ENCODE assay signal across 8 cellular contexts in the genomic region with DNA sequence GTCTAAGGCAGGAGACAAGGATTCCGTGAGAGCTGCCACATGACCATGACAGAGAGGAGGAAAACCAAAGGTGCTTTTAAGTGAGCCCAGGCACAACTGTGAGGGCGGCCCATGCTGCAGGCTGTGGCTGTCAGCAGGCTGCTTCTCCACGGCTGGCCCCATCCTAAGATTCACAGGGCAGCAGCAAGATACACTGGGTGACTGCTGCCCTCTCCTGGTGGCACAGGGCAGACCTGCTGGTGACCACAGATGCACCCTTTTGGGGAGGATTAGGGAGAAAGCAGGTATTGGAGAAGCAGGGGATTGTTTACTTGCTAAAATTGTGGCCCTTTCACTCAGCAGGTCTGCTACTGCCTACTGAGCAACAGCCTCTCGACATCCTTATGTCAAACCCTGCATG.
DNase-seq lines count a peak whose midpoint lies in the region; ATAC-seq and TF ChIP-seq lines count a peak whose summit lies in the region.
"Not testable (repeated sequence)": the region's sequence is repeated elsewhere in the genome, so short reads cannot be mapped to it uniquely, and the experiment has no call there.

No MANE protein-coding gene starts in this region.

- not testable (repeated sequence) for H3K4me2 ChIP-seq in OCI-LY3 (ENCODE audit: low read length)

- POLR2A ChIA-PET in activated CD8-positive, alpha-beta T cell treated with anti-CD3 and anti-CD28 coated beads for 36 hours (lab: Charles Lee), result not testable (repeated sequence)

- not testable (repeated sequence) for H3K9ac ChIP-seq in OCI-LY3 (ENCODE audit: low read length)

- DNase-seq in AG10803 (ENCODE audit: low read depth); natural killer cell: not testable (repeated sequence)
- peak; percentile 39 for DNase-seq in activated CD8-positive, alpha-beta T cell treated with anti-CD3 and anti-CD28 coated beads for 36 hours
- DNase-seq in brain microvascular endothelial cell, result peak; percentile 13
- peak in 1 of 2 donors; percentile 10 for DNase-seq in foreskin fibroblast
- peak; percentile 15 for DNase-seq in stimulated activated naive B cell treated with anti-CD40 and anti-IgM and Interleukin-4, amounts not matched to agents 10 μg/mL and 1 μg/mL and 100 μg/mL, for 72 hours

- not testable (repeated sequence) for H3K36me3 Mint-ChIP-seq in activated CD8-positive, alpha-beta T cell treated with anti-CD3 and anti-CD28 coated beads for 36 hours (ENCODE audit: low read depth); natural killer cell; stimulated activated naive B cell treated with anti-CD40 and anti-IgM and Interleukin-4, amounts not matched to agents 10 μg/mL and 1 μg/mL and 100 μg/mL, for 72 hours

- not testable (repeated sequence) for H3K9me3 ChIP-seq in OCI-LY3 (ENCODE audit: insufficient read depth, low read length)

- H3K4me1 ChIP-seq in OCI-LY3 (ENCODE audit: low read length), result peaks cover 14% of the 10 kb centered on the region

- not testable (repeated sequence) for H3K9me3 Mint-ChIP-seq in activated CD8-positive, alpha-beta T cell treated with anti-CD3 and anti-CD28 coated beads for 36 hours; natural killer cell; stimulated activated naive B cell treated with anti-CD40 and anti-IgM and Interleukin-4, amounts not matched to agents 10 μg/mL and 1 μg/mL and 100 μg/mL, for 72 hours

- H3K79me2 ChIP-seq in OCI-LY3 (ENCODE audit: low read length), result not testable (repeated sequence)

- TF ChIP-seq CTCF in AG10803 (conservative IDR thresholded peaks at IDR 0.05; ENCODE audit: low read length) (peak; percentile 34), GM12874 (IDR thresholded peaks at IDR 0.05; ENCODE audit: insufficient read depth, low read depth, low read length) (peak; percentile 37; the same call in 1 of the 2 replicates), OCI-LY3 (IDR thresholded peaks at IDR 0.05; ENCODE audit: low read depth, low read length) (peak; percentile 41), brain microvascular endothelial cell (IDR thresholded peaks at IDR 0.05; ENCODE audit: low read depth, low read length, missing control alignments) (peak; percentile 50), foreskin fibroblast (IDR thresholded peaks at IDR 0.05; ENCODE audit: low read depth, low read length) (peak; percentile 25), natural killer cell (IDR thresholded peaks at IDR 0.05) (peak; percentile 27)
- TF ChIP-seq CTCF in activated CD8-positive, alpha-beta T cell treated with anti-CD3 and anti-CD28 coated beads for 36 hours (IDR thresholded peaks at IDR 0.05), result peak; percentile 45

- not testable (repeated sequence) for H3K4me3 Mint-ChIP-seq in activated CD8-positive, alpha-beta T cell treated with anti-CD3 and anti-CD28 coated beads for 36 hours; natural killer cell; stimulated activated naive B cell treated with anti-CD40 and anti-IgM and Interleukin-4, amounts not matched to agents 10 μg/mL and 1 μg/mL and 100 μg/mL, for 72 hours

- not testable (repeated sequence) for H3K27me3 ChIP-seq in OCI-LY3 (ENCODE audit: low read depth, low read length); brain microvascular endothelial cell (replicated peaks)

- not testable (repeated sequence) for H4K20me1 ChIP-seq in OCI-LY3 (ENCODE audit: insufficient read depth, low read length)

- H3K27ac ChIP-seq in OCI-LY3 (ENCODE audit: low read length); brain microvascular endothelial cell: not testable (repeated sequence)

- intact Hi-C loops in activated CD8-positive, alpha-beta T cell treated with anti-CD3 and anti-CD28 coated beads for 36 hours (cut with micrococcal nuclease); natural killer cell (cut with micrococcal nuclease): not testable (repeated sequence)

- peaks cover 18% of the 10 kb centered on the region for H3K4me1 Mint-ChIP-seq in activated CD8-positive, alpha-beta T cell treated with anti-CD3 and anti-CD28 coated beads for 36 hours (ENCODE audit: low read depth)
- not testable (repeated sequence) for H3K4me1 Mint-ChIP-seq in natural killer cell
- peaks cover 15 to 19% of the 10 kb centered on the region in 2 donors for H3K4me1 Mint-ChIP-seq in stimulated activated naive B cell treated with anti-CD40 and anti-IgM and Interleukin-4, amounts not matched to agents 10 μg/mL and 1 μg/mL and 100 μg/mL, for 72 hours

- CTCF ChIA-PET in activated CD8-positive, alpha-beta T cell treated with anti-CD3 and anti-CD28 coated beads for 36 hours (lab: Charles Lee), result not testable (repeated sequence)

- in situ Hi-C loops in brain microvascular endothelial cell (cut with HindIII; ENCODE audit: low pct_ligation_motif_present, low sequenced_read_pairs), result not testable (repeated sequence)

- H3K27ac Mint-ChIP-seq in activated CD8-positive, alpha-beta T cell treated with anti-CD3 and anti-CD28 coated beads for 36 hours; natural killer cell; stimulated activated naive B cell treated with anti-CD40 and anti-IgM and Interleukin-4, amounts not matched to agents 10 μg/mL and 1 μg/mL and 100 μg/mL, for 72 hours: not testable (repeated sequence)

- not testable (repeated sequence) for H3K27me3 Mint-ChIP-seq in activated CD8-positive, alpha-beta T cell treated with anti-CD3 and anti-CD28 coated beads for 36 hours; natural killer cell (ENCODE audit: low read depth in 2 of 2); stimulated activated naive B cell treated with anti-CD40 and anti-IgM and Interleukin-4, amounts not matched to agents 10 μg/mL and 1 μg/mL and 100 μg/mL, for 72 hours

- H3K4me3 ChIP-seq in AG10803 (ENCODE audit: low read length); OCI-LY3 (ENCODE audit: low read length); brain microvascular endothelial cell (ENCODE audit: low read depth, low read length); foreskin fibroblast (ENCODE audit: low read depth in 1 of 2, low read length in 2 of 2): not testable (repeated sequence)

- not testable (repeated sequence) for H3K36me3 ChIP-seq in OCI-LY3 (replicated peaks; ENCODE audit: low read depth, low read length); brain microvascular endothelial cell (replicated peaks)

- not testable (repeated sequence) for ATAC-seq in activated CD8-positive, alpha-beta T cell treated with anti-CD3 and anti-CD28 coated beads for 36 hours; natural killer cell; stimulated activated naive B cell treated with anti-CD40 and anti-IgM and Interleukin-4, amounts not matched to agents 10 μg/mL and 1 μg/mL and 100 μg/mL, for 72 hours (replicated peaks)

- H2AFZ ChIP-seq in OCI-LY3 (ENCODE audit: low read depth, low read length), result not testable (repeated sequence)
